2 cellular contexts compared by ENCODE assay signal in the genomic region with DNA sequence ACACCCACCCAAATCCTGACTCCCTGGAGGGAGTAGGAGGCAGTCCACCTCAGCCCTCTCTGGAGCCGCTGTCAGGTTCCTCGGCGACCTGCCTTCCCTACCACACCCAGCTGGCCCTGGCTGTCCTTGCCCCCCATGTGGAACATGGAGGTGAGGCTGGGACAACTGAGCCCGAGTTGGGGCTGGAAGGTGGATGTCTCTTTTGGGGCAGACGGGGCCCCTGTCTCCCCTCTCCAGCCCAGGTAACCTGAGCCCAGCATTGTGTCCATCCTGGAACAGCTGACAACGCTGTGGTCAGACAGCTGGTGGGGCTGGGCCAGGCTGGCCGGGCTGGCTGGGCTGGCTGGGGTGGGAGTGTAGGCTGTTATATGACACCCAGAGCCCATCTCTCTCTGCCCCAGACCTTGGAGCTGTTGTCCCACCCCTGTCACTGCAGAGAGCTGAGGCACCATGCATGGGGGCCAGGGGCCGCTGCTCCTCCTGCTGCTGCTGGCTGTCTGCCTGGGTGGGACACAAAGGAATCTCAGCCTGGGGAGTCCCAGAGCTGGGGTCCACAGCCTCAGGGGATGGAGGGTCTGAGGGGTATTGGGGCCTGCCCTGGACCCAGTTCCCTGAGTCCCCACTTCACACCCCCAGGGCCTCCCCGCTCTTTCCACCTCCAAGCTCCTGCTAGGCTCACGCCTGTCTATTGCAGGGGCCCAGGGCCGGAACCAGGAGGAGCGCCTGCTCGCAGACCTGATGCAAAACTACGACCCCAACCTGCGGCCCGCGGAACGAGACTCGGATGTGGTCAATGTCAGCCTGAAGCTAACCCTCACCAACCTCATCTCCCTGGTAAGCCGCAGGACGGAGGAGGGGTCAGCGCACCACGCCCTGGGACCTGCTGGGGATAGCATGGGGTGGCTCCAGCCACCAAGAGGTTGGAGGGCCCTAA.
TF ChIP-seq lines count a peak whose summit lies in the region.

A gene with protein sequence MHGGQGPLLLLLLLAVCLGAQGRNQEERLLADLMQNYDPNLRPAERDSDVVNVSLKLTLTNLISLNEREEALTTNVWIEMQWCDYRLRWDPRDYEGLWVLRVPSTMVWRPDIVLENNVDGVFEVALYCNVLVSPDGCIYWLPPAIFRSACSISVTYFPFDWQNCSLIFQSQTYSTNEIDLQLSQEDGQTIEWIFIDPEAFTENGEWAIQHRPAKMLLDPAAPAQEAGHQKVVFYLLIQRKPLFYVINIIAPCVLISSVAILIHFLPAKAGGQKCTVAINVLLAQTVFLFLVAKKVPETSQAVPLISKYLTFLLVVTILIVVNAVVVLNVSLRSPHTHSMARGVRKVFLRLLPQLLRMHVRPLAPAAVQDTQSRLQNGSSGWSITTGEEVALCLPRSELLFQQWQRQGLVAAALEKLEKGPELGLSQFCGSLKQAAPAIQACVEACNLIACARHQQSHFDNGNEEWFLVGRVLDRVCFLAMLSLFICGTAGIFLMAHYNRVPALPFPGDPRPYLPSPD (plus strand): TSS at position 395 of the 934 bp plus-strand sequence. CDS start 56 bp downstream, at position 451.

TF ChIP-seq in GM23338, 12 proteins besides CTCF, POLR2A, EP300 and RAD21:
- TF ChIP-seq CREB1 (CRISPR knock-in tag; IDR thresholded peaks at IDR 0.05; ENCODE audit: low read depth) (no peak), ZNF114 (CRISPR knock-in tag; IDR thresholded peaks at IDR 0.05) (no peak), POLR2AphosphoS5 (IDR thresholded peaks at IDR 0.05; ENCODE audit: low read depth) (no peak), EZH2 (IDR thresholded peaks at IDR 0.05; ENCODE audit: low read depth, unreplicated experiment) (no peak), EZH2phosphoT487 (IDR thresholded peaks at IDR 0.05; ENCODE audit: unreplicated experiment) (no peak), STAT1 (IDR thresholded peaks at IDR 0.05; ENCODE audit: unreplicated experiment) (no peak), JUNB (IDR thresholded peaks at IDR 0.05; ENCODE audit: unreplicated experiment) (no peak)
TF ChIP-seq in GM23338: peak in this region for 0.

TF ChIP-seq in HepG2, 621 proteins besides CTCF, POLR2A, EP300 and RAD21:
- TF ChIP-seq ZNF773 (CRISPR knock-in tag; IDR thresholded peaks at IDR 0.05; ENCODE audit: borderline replicate concordance) (no peak), PHF20 (CRISPR knock-in tag; IDR thresholded peaks at IDR 0.05) (no peak), TGIF2 (CRISPR knock-in tag; IDR thresholded peaks at IDR 0.05) (no peak), ZNF550 (CRISPR knock-in tag; IDR thresholded peaks at IDR 0.05; ENCODE audit: borderline replicate concordance) (no peak), SP1 (IDR thresholded peaks at IDR 0.05) (no peak), SP1 (CRISPR knock-in tag; IDR thresholded peaks at IDR 0.05) (no peak), TBL1XR1 (IDR thresholded peaks at IDR 0.05; ENCODE audit: borderline replicate concordance, low read length, partially characterized antibody) (no peak), ZNF225 (CRISPR knock-in tag; IDR thresholded peaks at IDR 0.05) (0 out of 2 replicates have a peak, but pooled peaks have one; percentile 17), KDM2A (CRISPR knock-in tag; IDR thresholded peaks at IDR 0.05; ENCODE audit: borderline replicate concordance, low read depth) (0 out of 2 replicates have a peak, but pooled peaks have one; percentile 21), ZNF468 (CRISPR knock-in tag; IDR thresholded peaks at IDR 0.05) (no peak), NFIC (IDR thresholded peaks at IDR 0.05; ENCODE audit: low read length) (no peak), POGZ (CRISPR knock-in tag; IDR thresholded peaks at IDR 0.05) (no peak), JDP2 (CRISPR knock-in tag; IDR thresholded peaks at IDR 0.05; ENCODE audit: borderline replicate concordance) (no peak), YEATS4 (CRISPR knock-in tag; IDR thresholded peaks at IDR 0.05; ENCODE audit: borderline replicate concordance) (no peak), AGO2 (optimal IDR thresholded peaks at IDR 0.05; ENCODE audit: low read depth, low read length) (peak; percentile 73), TRIM24 (CRISPR knock-in tag; IDR thresholded peaks at IDR 0.05) (no peak), TBX3 (IDR thresholded peaks at IDR 0.05; ENCODE audit: borderline replicate concordance) (no peak)
- TF ChIP-seq, protein P1, sequence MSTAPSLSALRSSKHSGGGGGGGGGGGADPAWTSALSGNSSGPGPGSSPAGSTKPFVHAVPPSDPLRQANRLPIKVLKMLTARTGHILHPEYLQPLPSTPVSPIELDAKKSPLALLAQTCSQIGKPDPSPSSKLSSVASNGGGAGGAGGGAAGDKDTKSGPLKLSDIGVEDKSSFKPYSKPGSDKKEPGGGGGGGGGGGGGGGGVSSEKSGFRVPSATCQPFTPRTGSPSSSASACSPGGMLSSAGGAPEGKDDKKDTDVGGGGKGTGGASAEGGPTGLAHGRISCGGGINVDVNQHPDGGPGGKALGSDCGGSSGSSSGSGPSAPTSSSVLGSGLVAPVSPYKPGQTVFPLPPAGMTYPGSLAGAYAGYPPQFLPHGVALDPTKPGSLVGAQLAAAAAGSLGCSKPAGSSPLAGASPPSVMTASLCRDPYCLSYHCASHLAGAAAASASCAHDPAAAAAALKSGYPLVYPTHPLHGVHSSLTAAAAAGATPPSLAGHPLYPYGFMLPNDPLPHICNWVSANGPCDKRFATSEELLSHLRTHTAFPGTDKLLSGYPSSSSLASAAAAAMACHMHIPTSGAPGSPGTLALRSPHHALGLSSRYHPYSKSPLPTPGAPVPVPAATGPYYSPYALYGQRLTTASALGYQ (CRISPR knock-in tag; IDR thresholded peaks at IDR 0.05), result no peak
- TF ChIP-seq, protein P2, sequence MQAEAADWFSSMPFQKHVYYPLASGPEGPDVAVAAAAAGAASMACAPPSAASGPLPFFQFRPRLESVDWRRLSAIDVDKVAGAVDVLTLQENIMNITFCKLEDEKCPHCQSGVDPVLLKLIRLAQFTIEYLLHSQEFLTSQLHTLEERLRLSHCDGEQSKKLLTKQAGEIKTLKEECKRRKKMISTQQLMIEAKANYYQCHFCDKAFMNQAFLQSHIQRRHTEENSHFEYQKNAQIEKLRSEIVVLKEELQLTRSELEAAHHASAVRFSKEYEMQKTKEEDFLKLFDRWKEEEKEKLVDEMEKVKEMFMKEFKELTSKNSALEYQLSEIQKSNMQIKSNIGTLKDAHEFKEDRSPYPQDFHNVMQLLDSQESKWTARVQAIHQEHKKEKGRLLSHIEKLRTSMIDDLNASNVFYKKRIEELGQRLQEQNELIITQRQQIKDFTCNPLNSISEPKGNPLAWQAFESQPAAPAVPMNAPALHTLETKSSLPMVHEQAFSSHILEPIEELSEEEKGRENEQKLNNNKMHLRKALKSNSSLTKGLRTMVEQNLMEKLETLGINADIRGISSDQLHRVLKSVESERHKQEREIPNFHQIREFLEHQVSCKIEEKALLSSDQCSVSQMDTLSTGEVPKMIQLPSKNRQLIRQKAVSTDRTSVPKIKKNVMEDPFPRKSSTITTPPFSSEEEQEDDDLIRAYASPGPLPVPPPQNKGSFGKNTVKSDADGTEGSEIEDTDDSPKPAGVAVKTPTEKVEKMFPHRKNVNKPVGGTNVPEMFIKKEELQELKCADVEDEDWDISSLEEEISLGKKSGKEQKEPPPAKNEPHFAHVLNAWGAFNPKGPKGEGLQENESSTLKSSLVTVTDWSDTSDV (CRISPR knock-in tag; IDR thresholded peaks at IDR 0.05), result no peak
- TF ChIP-seq, protein P3, sequence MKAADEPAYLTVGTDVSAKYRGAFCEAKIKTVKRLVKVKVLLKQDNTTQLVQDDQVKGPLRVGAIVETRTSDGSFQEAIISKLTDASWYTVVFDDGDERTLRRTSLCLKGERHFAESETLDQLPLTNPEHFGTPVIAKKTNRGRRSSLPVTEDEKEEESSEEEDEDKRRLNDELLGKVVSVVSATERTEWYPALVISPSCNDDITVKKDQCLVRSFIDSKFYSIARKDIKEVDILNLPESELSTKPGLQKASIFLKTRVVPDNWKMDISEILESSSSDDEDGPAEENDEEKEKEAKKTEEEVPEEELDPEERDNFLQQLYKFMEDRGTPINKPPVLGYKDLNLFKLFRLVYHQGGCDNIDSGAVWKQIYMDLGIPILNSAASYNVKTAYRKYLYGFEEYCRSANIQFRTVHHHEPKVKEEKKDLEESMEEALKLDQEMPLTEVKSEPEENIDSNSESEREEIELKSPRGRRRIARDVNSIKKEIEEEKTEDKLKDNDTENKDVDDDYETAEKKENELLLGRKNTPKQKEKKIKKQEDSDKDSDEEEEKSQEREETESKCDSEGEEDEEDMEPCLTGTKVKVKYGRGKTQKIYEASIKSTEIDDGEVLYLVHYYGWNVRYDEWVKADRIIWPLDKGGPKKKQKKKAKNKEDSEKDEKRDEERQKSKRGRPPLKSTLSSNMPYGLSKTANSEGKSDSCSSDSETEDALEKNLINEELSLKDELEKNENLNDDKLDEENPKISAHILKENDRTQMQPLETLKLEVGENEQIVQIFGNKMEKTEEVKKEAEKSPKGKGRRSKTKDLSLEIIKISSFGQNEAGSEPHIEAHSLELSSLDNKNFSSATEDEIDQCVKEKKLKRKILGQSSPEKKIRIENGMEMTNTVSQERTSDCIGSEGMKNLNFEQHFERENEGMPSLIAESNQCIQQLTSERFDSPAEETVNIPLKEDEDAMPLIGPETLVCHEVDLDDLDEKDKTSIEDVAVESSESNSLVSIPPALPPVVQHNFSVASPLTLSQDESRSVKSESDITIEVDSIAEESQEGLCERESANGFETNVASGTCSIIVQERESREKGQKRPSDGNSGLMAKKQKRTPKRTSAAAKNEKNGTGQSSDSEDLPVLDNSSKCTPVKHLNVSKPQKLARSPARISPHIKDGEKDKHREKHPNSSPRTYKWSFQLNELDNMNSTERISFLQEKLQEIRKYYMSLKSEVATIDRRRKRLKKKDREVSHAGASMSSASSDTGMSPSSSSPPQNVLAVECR (CRISPR knock-in tag; IDR thresholded peaks at IDR 0.05; ENCODE audit: borderline replicate concordance), result 0 out of 2 replicates have a peak, but pooled peaks have one; percentile 25
- TF ChIP-seq, protein P4, sequence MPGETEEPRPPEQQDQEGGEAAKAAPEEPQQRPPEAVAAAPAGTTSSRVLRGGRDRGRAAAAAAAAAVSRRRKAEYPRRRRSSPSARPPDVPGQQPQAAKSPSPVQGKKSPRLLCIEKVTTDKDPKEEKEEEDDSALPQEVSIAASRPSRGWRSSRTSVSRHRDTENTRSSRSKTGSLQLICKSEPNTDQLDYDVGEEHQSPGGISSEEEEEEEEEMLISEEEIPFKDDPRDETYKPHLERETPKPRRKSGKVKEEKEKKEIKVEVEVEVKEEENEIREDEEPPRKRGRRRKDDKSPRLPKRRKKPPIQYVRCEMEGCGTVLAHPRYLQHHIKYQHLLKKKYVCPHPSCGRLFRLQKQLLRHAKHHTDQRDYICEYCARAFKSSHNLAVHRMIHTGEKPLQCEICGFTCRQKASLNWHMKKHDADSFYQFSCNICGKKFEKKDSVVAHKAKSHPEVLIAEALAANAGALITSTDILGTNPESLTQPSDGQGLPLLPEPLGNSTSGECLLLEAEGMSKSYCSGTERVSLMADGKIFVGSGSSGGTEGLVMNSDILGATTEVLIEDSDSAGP (CRISPR knock-in tag; IDR thresholded peaks at IDR 0.05; ENCODE audit: borderline replicate concordance), result peak; percentile 23; the same call in 1 of the 2 replicates
- TF ChIP-seq, protein P5, sequence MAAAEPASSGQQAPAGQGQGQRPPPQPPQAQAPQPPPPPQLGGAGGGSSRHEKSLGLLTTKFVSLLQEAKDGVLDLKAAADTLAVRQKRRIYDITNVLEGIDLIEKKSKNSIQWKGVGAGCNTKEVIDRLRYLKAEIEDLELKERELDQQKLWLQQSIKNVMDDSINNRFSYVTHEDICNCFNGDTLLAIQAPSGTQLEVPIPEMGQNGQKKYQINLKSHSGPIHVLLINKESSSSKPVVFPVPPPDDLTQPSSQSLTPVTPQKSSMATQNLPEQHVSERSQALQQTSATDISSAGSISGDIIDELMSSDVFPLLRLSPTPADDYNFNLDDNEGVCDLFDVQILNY (CRISPR knock-in tag; conservative IDR thresholded peaks at IDR 0.05), result no peak
- TF ChIP-seq, protein P6, sequence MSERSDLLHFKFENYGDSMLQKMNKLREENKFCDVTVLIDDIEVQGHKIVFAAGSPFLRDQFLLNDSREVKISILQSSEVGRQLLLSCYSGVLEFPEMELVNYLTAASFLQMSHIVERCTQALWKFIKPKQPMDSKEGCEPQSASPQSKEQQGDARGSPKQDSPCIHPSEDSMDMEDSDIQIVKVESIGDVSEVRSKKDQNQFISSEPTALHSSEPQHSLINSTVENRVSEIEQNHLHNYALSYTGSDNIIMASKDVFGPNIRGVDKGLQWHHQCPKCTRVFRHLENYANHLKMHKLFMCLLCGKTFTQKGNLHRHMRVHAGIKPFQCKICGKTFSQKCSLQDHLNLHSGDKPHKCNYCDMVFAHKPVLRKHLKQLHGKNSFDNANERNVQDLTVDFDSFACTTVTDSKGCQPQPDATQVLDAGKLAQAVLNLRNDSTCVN (CRISPR knock-in tag; IDR thresholded peaks at IDR 0.05; ENCODE audit: borderline replicate concordance), result no peak
- TF ChIP-seq, protein P7, sequence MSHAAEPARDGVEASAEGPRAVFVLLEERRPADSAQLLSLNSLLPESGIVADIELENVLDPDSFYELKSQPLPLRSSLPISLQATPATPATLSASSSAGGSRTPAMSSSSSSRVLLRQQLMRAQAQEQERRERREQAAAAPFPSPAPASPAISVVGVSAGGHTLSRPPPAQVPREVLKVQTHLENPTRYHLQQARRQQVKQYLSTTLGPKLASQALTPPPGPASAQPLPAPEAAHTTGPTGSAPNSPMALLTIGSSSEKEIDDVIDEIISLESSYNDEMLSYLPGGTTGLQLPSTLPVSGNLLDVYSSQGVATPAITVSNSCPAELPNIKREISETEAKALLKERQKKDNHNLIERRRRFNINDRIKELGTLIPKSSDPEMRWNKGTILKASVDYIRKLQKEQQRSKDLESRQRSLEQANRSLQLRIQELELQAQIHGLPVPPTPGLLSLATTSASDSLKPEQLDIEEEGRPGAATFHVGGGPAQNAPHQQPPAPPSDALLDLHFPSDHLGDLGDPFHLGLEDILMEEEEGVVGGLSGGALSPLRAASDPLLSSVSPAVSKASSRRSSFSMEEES (CRISPR knock-in tag; IDR thresholded peaks at IDR 0.05), result no peak
